ENCODE assay signal across 22 cellular contexts in the genomic region with DNA sequence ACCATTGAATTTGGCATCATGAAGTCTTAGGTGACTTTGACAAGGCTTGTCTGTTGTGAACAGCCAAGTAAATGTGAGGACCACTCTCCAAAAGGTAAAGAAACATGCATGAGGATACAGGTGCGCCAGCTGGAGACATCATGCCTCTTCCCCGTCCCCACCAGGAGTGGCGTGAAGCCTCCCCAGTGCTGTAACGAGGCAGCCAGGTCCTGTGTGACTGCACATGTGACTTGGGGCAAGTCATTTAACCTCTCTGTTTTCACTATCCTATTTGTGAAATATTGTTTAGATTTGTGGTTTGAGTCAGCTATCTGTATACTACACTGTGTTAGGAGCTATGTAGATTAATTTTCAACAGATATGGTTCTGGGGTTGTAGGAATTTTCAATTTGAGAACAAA.
"Had no signal": no experiment of that assay in that cellular context is flagged by ENCODE, and none has a peak within 500 bp of the region (broad histone marks: within the 10 kb centered on the region; RNA-seq: fewer than 3 reads in every experiment).

No MANE protein-coding gene starts in this region.

- FAIRE-seq: endometrium, keratinocyte had no signal

- H3K4me3 Mint-ChIP-seq: activated CD8-positive, alpha-beta T cell treated with anti-CD3 and anti-CD28 coated beads, Interleukin-2, amount 10 ng/mL, durations not matched to agents 7 days and 5 days; nephron; stimulated activated naive B cell treated with anti-CD40 and anti-IgM and Interleukin-4, amounts not matched to agents 10 μg/mL and 1 μg/mL and 100 μg/mL, for 72 hours had no signal

- H3K27ac Mint-ChIP-seq: nephron; stimulated activated naive B cell treated with anti-CD40 and anti-IgM and Interleukin-4, amounts not matched to agents 10 μg/mL and 1 μg/mL and 100 μg/mL, for 72 hours; T-cell had no signal

- H3K9me3 Mint-ChIP-seq: activated naive CD8-positive, alpha-beta T cell treated with anti-CD3 and anti-CD28 coated beads, Interleukin-2, amount 10 ng/mL, durations not matched to agents 7 days and 5 days; nephron; stimulated activated naive B cell treated with anti-CD40 and anti-IgM and Interleukin-4, amounts not matched to agents 10 μg/mL and 1 μg/mL and 100 μg/mL, for 72 hours; T-cell had no signal

- DNase-seq: activated CD8-positive, alpha-beta memory T cell treated with anti-CD3 and anti-CD28 coated beads, Interleukin-2, amount 50 U/mL, for 48 hours; activated CD8-positive, alpha-beta T cell treated with anti-CD3 and anti-CD28 coated beads, Interleukin-2, amount 10 ng/mL, durations not matched to agents 7 days and 5 days; activated gamma-delta T cell; activated naive CD8-positive, alpha-beta T cell treated with anti-CD3 and anti-CD28 coated beads, Interleukin-2, amount 10 ng/mL, durations not matched to agents 7 days and 5 days; activated T-cell treated with anti-CD3 and anti-CD28 coated beads, Interleukin-2, amount 50 U/mL, for 48 hours; amygdala; caudate nucleus; colonic mucosa; foreskin melanocyte; glutamatergic neuron; hypothalamus; nucleus accumbens; sigmoid colon; stimulated activated CD4-positive, alpha-beta T cell treated with anti-CD3 and anti-CD28 coated beads, Interleukin-4, amount 100 ng/mL, for 4 hours; stimulated activated naive B cell treated with anti-CD40 and anti-IgM and Interleukin-4, amounts not matched to agents 10 μg/mL and 1 μg/mL and 100 μg/mL, for 72 hours; T-cell; T1000; thyroid gland had no signal

- H3K9me3 ChIP-seq: colonic mucosa, sigmoid colon, thyroid gland had no signal

- H3K36me3 ChIP-seq: colonic mucosa, sigmoid colon, thyroid gland had no signal

- ATAC-seq: activated CD8-positive, alpha-beta T cell treated with anti-CD3 and anti-CD28 coated beads, Interleukin-2, amount 10 ng/mL, durations not matched to agents 7 days and 5 days; stimulated activated naive B cell treated with anti-CD40 and anti-IgM and Interleukin-4, amounts not matched to agents 10 μg/mL and 1 μg/mL and 100 μg/mL, for 72 hours; T-cell had no signal

- H3K27ac ChIP-seq: colonic mucosa, sigmoid colon, thyroid gland had no signal

- H3K4me3 ChIP-seq: colonic mucosa, lung, sigmoid colon, thyroid gland had no signal

- H3K4me1 Mint-ChIP-seq: nephron had no signal

- H3K27me3 Mint-ChIP-seq: activated naive CD8-positive, alpha-beta T cell treated with anti-CD3 and anti-CD28 coated beads, Interleukin-2, amount 10 ng/mL, durations not matched to agents 7 days and 5 days; stimulated activated naive B cell treated with anti-CD40 and anti-IgM and Interleukin-4, amounts not matched to agents 10 μg/mL and 1 μg/mL and 100 μg/mL, for 72 hours; T-cell had no signal

- H3K4me1 ChIP-seq: colonic mucosa, sigmoid colon, thyroid gland had no signal

- H3K27me3 ChIP-seq: colonic mucosa, sigmoid colon, thyroid gland had no signal
